ENCODE assay signal across 1 cellular context in genomic region chr16:57590654-57591085, GRCh38.
TF ChIP-seq lines count a peak whose summit lies in the region.

No MANE protein-coding gene starts in this region.

TF ChIP-seq in HCT116, 20 proteins besides CTCF, POLR2A, EP300 and RAD21 (continued from another document):
- TF ChIP-seq REST (IDR thresholded peaks at IDR 0.05; ENCODE audit: low read depth) (no peak), CEBPB (IDR thresholded peaks at IDR 0.05; ENCODE audit: low read depth) (no peak), SIN3A (IDR thresholded peaks at IDR 0.05; ENCODE audit: low read depth) (no peak), YY1 (IDR thresholded peaks at IDR 0.05; ENCODE audit: extremely low read depth, insufficient replicate concordance, low read depth, low read length) (no peak), SRF (IDR thresholded peaks at IDR 0.05; ENCODE audit: low read depth) (no peak), MAX (IDR thresholded peaks at IDR 0.05) (no peak), EGR1 (IDR thresholded peaks at IDR 0.05; ENCODE audit: low read depth) (no peak), ELF1 (IDR thresholded peaks at IDR 0.05; ENCODE audit: borderline replicate concordance, low read depth) (no peak), EZH2phosphoT487 (IDR thresholded peaks at IDR 0.05; ENCODE audit: borderline replicate concordance) (no peak), SP1 (IDR thresholded peaks at IDR 0.05; ENCODE audit: low read depth) (no peak), FOSL1 (IDR thresholded peaks at IDR 0.05; ENCODE audit: low read depth) (no peak), ATF3 (IDR thresholded peaks at IDR 0.05) (no peak)
TF ChIP-seq in HCT116: peak in this region for 0.
